Comparison of ENCODE assay signal across 16 cellular contexts in genomic region chr4:75007891-75008290, GRCh38.
DNase-seq lines count a peak whose midpoint lies in the region; ATAC-seq and TF ChIP-seq lines count a peak whose summit lies in the region.
"Had no signal": no experiment of that assay in that cellular context is flagged by ENCODE, and none has a peak within 500 bp of the region (broad histone marks: within the 10 kb centered on the region; RNA-seq: fewer than 3 reads in every experiment).

No MANE protein-coding gene starts in this region.

- POLR2A ChIA-PET in WTC11 (lab: Charles Lee), result no interaction called here

- H3K4me1 Mint-ChIP-seq in GM23338 (peaks cover 14% of the 10 kb centered on the region), WTC11 (peaks cover 23% of the 10 kb centered on the region)

- DNase-seq in GM23338 (ENCODE audit: low spot score), result peak; percentile 8
- DNase-seq in WTC11 (ENCODE audit: low spot score), result no peak
- DNase-seq in iPS DF 6.9 (ENCODE audit: low read depth, low spot score), result peak; percentile 11
- no peak for DNase-seq in activated naive CD4-positive, alpha-beta T cell treated with anti-CD3 and anti-CD28 coated beads, Interleukin-2, amount 50 U/mL, for 16 hours
- no peak for DNase-seq in lower leg skin (ENCODE audit: low spot score in 2 of 2)
- DNase-seq in NCI-H187 treated with DMSO at 0.1 percent for 48 hours (lab: John Stamatoyannopoulos, UW), result no peak
- DNase-seq: AML-193; Caco-2; CD4-positive, alpha-beta T cell; HFFc6 had no signal

- no peaks in the 10 kb centered on the region for H3K36me3 ChIP-seq in GM23338 (ENCODE audit: insufficient read depth)
- peaks cover under 1% of the 10 kb centered on the region; the same call in 1 of the 2 replicates for H3K36me3 ChIP-seq in HUES64 (ENCODE audit: insufficient read depth, low read length)
- H3K36me3 ChIP-seq in iPS DF 6.9 (ENCODE audit: control insufficient read depth, insufficient read depth, low read length), result no peaks in the 10 kb centered on the region

- H3K4me3 Mint-ChIP-seq in GM23338, result no peak overlapping the region
- no peak overlapping the region for H3K4me3 Mint-ChIP-seq in WTC11
- H3K4me3 Mint-ChIP-seq: CD4-positive, alpha-beta T cell; HFFc6 had no signal

- ATAC-seq in GM23338 (peak; percentile 77), WTC11 (peak; percentile 93), HG03565 (IDR thresholded peaks at IDR 0.05; ENCODE audit: unreplicated experiment) (no peak)
- ATAC-seq: A549, HCT116 had no signal

- H2AFZ ChIP-seq in GM23338, result no peak overlapping the region

- H3K9me2 ChIP-seq in GM23338 (ENCODE audit: insufficient read depth), result peaks cover 6% of the 10 kb centered on the region

- H3K9me3 Mint-ChIP-seq in GM23338 (peaks cover 20% of the 10 kb centered on the region), WTC11 (peaks cover 28% of the 10 kb centered on the region)

- H3K9me3 ChIP-seq in HUES64 (ENCODE audit: insufficient read depth, low read depth, low read length), result no peaks in the 10 kb centered on the region
- no peaks in the 10 kb centered on the region for H3K9me3 ChIP-seq in iPS DF 6.9 (ENCODE audit: control insufficient read depth, insufficient read depth, low read length)
- H3K9me3 ChIP-seq: A549, Caco-2 had no signal

- TF ChIP-seq CTCF in GM23338 (conservative IDR thresholded peaks at IDR 0.05; ENCODE audit: low read depth in 2 of 2) (no peak), WTC11 (IDR thresholded peaks at IDR 0.05) (no peak), lower leg skin (IDR thresholded peaks at IDR 0.05) (no peak)

- H3K27me3 ChIP-seq in GM23338 (ENCODE audit: insufficient read depth), result no peaks in the 10 kb centered on the region
- no peaks in the 10 kb centered on the region for H3K27me3 ChIP-seq in HUES64 (ENCODE audit: insufficient read depth, low read length)
- no peaks in the 10 kb centered on the region for H3K27me3 ChIP-seq in iPS DF 6.9 (ENCODE audit: control insufficient read depth, insufficient read depth, low read length)

- H3K27me3 Mint-ChIP-seq in GM23338 (ENCODE audit: insufficient read depth, low read depth, poor library complexity), result peaks cover 3% of the 10 kb centered on the region
- H3K27me3 Mint-ChIP-seq in WTC11 (ENCODE audit: low read depth), result peaks cover 7% of the 10 kb centered on the region
- H3K27me3 Mint-ChIP-seq: CD4-positive, alpha-beta T cell had no signal

- peaks cover 26% of the 10 kb centered on the region for H3K36me3 Mint-ChIP-seq in GM23338 (ENCODE audit: low read depth)
- H3K36me3 Mint-ChIP-seq in WTC11, result peaks cover 26% of the 10 kb centered on the region

- H3F3A ChIP-seq in GM23338 (replicated peaks; ENCODE audit: low read depth), result no peaks in the 10 kb centered on the region

- no peak overlapping the region for H3K4me3 ChIP-seq in GM23338
- no peak overlapping the region for H3K4me3 ChIP-seq in HUES64 (ENCODE audit: low read length)
- no peak overlapping the region for H3K4me3 ChIP-seq in iPS DF 6.9 (ENCODE audit: low read length)
- no peak overlapping the region for H3K4me3 ChIP-seq in lower leg skin (ENCODE audit: low read depth, poor library complexity, severe bottlenecking)
- H3K4me3 ChIP-seq: A549 had no signal

- no peaks in the 10 kb centered on the region for H4K20me1 ChIP-seq in GM23338 (replicated peaks; ENCODE audit: insufficient read depth)

- intact Hi-C loops in lower leg skin (cut with DNase I; ENCODE audit: low total_unique reads), result no loop called here

- 63% methylated on average over 3 of the region's 3 CpGs for WGBS in HUES64
- WGBS in iPS DF 6.9 (ENCODE audit: insufficient coverage, insufficient read length), result no CpG with 5 or more reads among the region's 3 CpGs
- WGBS in lower leg skin, 2 donors, result 93 to 95% methylated on average over 3 of the region's 3 CpGs

- H3K27ac Mint-ChIP-seq in GM23338 (no peak overlapping the region), WTC11 (peak overlapping the region; percentile 41; the same call in 1 of the 2 replicates)
- H3K27ac Mint-ChIP-seq: CD4-positive, alpha-beta T cell; HFFc6 had no signal

- no peak overlapping the region for H3K9ac ChIP-seq in HUES64 (ENCODE audit: low read depth, low read length)

- H3K79me2 ChIP-seq in GM23338 (replicated peaks; ENCODE audit: insufficient read depth), result no peaks in the 10 kb centered on the region

- peak overlapping the region; percentile 45; the same call in 1 of the 2 replicates for H3K27ac ChIP-seq in GM23338 (ENCODE audit: low read depth)
- peak overlapping the region; percentile 82; the same call in 1 of the 2 replicates for H3K27ac ChIP-seq in HUES64 (ENCODE audit: low read depth, low read length)
- no peak overlapping the region for H3K27ac ChIP-seq in iPS DF 6.9 (ENCODE audit: low read length)
- H3K27ac ChIP-seq: 22Rv1, A549, C4-2B had no signal

- peak overlapping the region; percentile 6; the same call in 1 of the 2 replicates for H3K4me2 ChIP-seq in GM23338
- H3K4me2 ChIP-seq: A549 had no signal

- no peak for TF ChIP-seq POLR2A in lower leg skin (IDR thresholded peaks at IDR 0.05)

- CTCF ChIA-PET in WTC11 (lab: Charles Lee), result no interaction called here

- H3K4me1 ChIP-seq in GM23338 (ENCODE audit: insufficient read depth) (0 out of 2 replicates have a peak, but pooled peaks cover 17% of the 10 kb centered on the region), HUES64 (ENCODE audit: insufficient read depth, low read length) (no peaks in the 10 kb centered on the region; the same call in 1 of the 2 replicates), iPS DF 6.9 (ENCODE audit: control insufficient read depth, insufficient read depth, low read length) (no peaks in the 10 kb centered on the region; the same call in 1 of the 2 replicates)
- H3K4me1 ChIP-seq: A549, Caco-2 had no signal

TF ChIP-seq in GM23338, 12 proteins besides CTCF, POLR2A, EP300 and RAD21 (continues in another document):
- TF ChIP-seq NANOG (IDR thresholded peaks at IDR 0.05; ENCODE audit: borderline replicate concordance) (peak; percentile 2; the same call in 1 of the 2 replicates), ZNF114 (CRISPR knock-in tag; IDR thresholded peaks at IDR 0.05) (no peak), EZH2phosphoT487 (IDR thresholded peaks at IDR 0.05; ENCODE audit: unreplicated experiment) (no peak), EZH2 (IDR thresholded peaks at IDR 0.05; ENCODE audit: low read depth, unreplicated experiment) (no peak), STAT1 (IDR thresholded peaks at IDR 0.05; ENCODE audit: unreplicated experiment) (no peak)
- TF ChIP-seq, protein P1, sequence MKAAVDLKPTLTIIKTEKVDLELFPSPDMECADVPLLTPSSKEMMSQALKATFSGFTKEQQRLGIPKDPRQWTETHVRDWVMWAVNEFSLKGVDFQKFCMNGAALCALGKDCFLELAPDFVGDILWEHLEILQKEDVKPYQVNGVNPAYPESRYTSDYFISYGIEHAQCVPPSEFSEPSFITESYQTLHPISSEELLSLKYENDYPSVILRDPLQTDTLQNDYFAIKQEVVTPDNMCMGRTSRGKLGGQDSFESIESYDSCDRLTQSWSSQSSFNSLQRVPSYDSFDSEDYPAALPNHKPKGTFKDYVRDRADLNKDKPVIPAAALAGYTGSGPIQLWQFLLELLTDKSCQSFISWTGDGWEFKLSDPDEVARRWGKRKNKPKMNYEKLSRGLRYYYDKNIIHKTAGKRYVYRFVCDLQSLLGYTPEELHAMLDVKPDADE (IDR thresholded peaks at IDR 0.05), result no peak

TF ChIP-seq in WTC11, 78 proteins besides CTCF, POLR2A, EP300 and RAD21:
- no peak for TF ChIP-seq ATF6 (CRISPR knock-in tag; IDR thresholded peaks at IDR 0.05)
- no peak for TF ChIP-seq TCF7 (CRISPR knock-in tag; IDR thresholded peaks at IDR 0.05; ENCODE audit: low read depth)
- peak; percentile 38; the same call in 1 of the 2 replicates for TF ChIP-seq TEAD1 (CRISPR knock-in tag; IDR thresholded peaks at IDR 0.05)

Comparison
In these comparisons a context has a peak if more than half of its experiments do, and no peak if none do; other contexts are left out.
1. DNase-seq: peak in GM23338 (single experiment) and iPS DF 6.9 (single experiment); none in WTC11 (single experiment), activated naive CD4-positive, alpha-beta T cell treated with anti-CD3 and anti-CD28 coated beads, Interleukin-2, amount 50 U/mL, for 16 hours (single experiment), lower leg skin (0 of 2) and NCI-H187 treated with DMSO at 0.1 percent for 48 hours (single experiment).